Comparison of ENCODE assay signal across 12 cellular contexts in genomic region chr14:99571303-99571986, GRCh38. TPM values are rescaled to one million over a fixed set of nuclear protein-coding genes. Genes with fewer than 3 reads are reported as not detected.
DNase-seq lines count a peak whose midpoint lies in the region; ATAC-seq and TF ChIP-seq lines count a peak whose summit lies in the region.
"Had no signal": no experiment of that assay in that cellular context is flagged by ENCODE, and none has a peak within 500 bp of the region (broad histone marks: within the 10 kb centered on the region; RNA-seq: fewer than 3 reads in every experiment).

No MANE protein-coding gene starts in this region.

- TF ChIP-seq POLR2A in body of pancreas (IDR thresholded peaks at IDR 0.05) = no peak

- ATAC-seq in body of pancreas (no peak), HG02970 (IDR thresholded peaks at IDR 0.05; ENCODE audit: low FRiP score, unreplicated experiment) (no peak), HG02840 (IDR thresholded peaks at IDR 0.05; ENCODE audit: low FRiP score, unreplicated experiment) (no peak), T-cell (replicated peaks in 1 of 4) (no peak)

- H3K36me3 Mint-ChIP-seq in neural crest cell (ENCODE audit: low read depth) (no peaks in the 10 kb centered on the region), T-cell (no peaks in the 10 kb centered on the region)
- H3K36me3 Mint-ChIP-seq: CD4-positive, alpha-beta memory T cell had no signal

- POLR2A ChIA-PET in T-cell (lab: Charles Lee) = no interaction called here

- H3K4me3 Mint-ChIP-seq in neural crest cell (peak overlapping the region; percentile 38), T-cell (no peak overlapping the region)
- H3K4me3 Mint-ChIP-seq: activated T-cell treated with anti-CD3 and anti-CD28 coated beads, Interleukin-2, amount 50 U/mL, for 24 hours; CD4-positive, alpha-beta memory T cell had no signal

- TF ChIP-seq CTCF in body of pancreas (IDR thresholded peaks at IDR 0.05) = no peak
- TF ChIP-seq CTCF in neural crest cell (conservative IDR thresholded peaks at IDR 0.05) = no peak

- H3K4me1 ChIP-seq in body of pancreas = peaks cover 100% of the 10 kb centered on the region

- H3K9me3 Mint-ChIP-seq in neural crest cell = no peaks in the 10 kb centered on the region
- no peaks in the 10 kb centered on the region for H3K9me3 Mint-ChIP-seq in T-cell
- H3K9me3 Mint-ChIP-seq: activated T-cell treated with anti-CD3 and anti-CD28 coated beads, Interleukin-2, amount 50 U/mL, for 24 hours; CD4-positive, alpha-beta memory T cell had no signal

- H3K36me3 ChIP-seq in body of pancreas (replicated peaks in 1 of 2; ENCODE audit: insufficient read depth in 1 of 2, low read depth in 2 of 2) = no peaks in the 10 kb centered on the region

- peak overlapping the region; percentile 50 to 97 (median 84) for H3K27ac ChIP-seq in body of pancreas
- H3K27ac ChIP-seq: testis had no signal

- no peaks in the 10 kb centered on the region for H3K27me3 ChIP-seq in body of pancreas
- H3K27me3 ChIP-seq: testis had no signal

- DNase-seq in COR-L47 (lab: John Stamatoyannopoulos, UW) (peak; percentile 84), NCI-H1092 treated with DMSO at 0.1 percent for 48 hours (lab: John Stamatoyannopoulos, UW) (peak; percentile 86), body of pancreas (peak in 3 of 4 donors; percentile 48 to 61 (median 56)), neural crest cell (ENCODE audit: low read depth, low spot score) (no peak), T-cell (no peak), NCI-H1694 treated with DMSO at 0.1 percent for 48 hours (lab: John Stamatoyannopoulos, UW) (no peak)
- DNase-seq: activated T-cell treated with anti-CD3 and anti-CD28 coated beads, Interleukin-2, amount 50 U/mL, for 24 hours; CD4-positive, alpha-beta memory T cell; posterior cingulate gyrus; testis had no signal

- peaks cover 55% of the 10 kb centered on the region for H3K4me1 Mint-ChIP-seq in neural crest cell
- H3K4me1 Mint-ChIP-seq in T-cell = peaks cover 2 to 11% (median 10%) of the 10 kb centered on the region in 3 donors

- no peak overlapping the region for H3K4me3 ChIP-seq in body of pancreas
- H3K4me3 ChIP-seq: testis had no signal

- 41 to 44% methylated on average over 6 to 10 of the region's 10 CpGs for WGBS in body of pancreas, 2 donors

- intact Hi-C loops in body of pancreas (cut with DNase I) = no loop called here

- H3K27ac Mint-ChIP-seq in neural crest cell (ENCODE audit: unreplicated experiment) (no peak overlapping the region), T-cell (no peak overlapping the region)
- H3K27ac Mint-ChIP-seq: activated T-cell treated with anti-CD3 and anti-CD28 coated beads, Interleukin-2, amount 50 U/mL, for 24 hours had no signal

- H3K27me3 Mint-ChIP-seq in neural crest cell (ENCODE audit: low read depth) = peaks cover 14% of the 10 kb centered on the region
- H3K27me3 Mint-ChIP-seq in T-cell = no peaks in the 10 kb centered on the region
- H3K27me3 Mint-ChIP-seq: activated T-cell treated with anti-CD3 and anti-CD28 coated beads, Interleukin-2, amount 50 U/mL, for 24 hours; CD4-positive, alpha-beta memory T cell had no signal

- no peaks in the 10 kb centered on the region for H3K9me3 ChIP-seq in body of pancreas
- H3K9me3 ChIP-seq: testis had no signal

- CTCF ChIA-PET in T-cell (lab: Charles Lee) = interaction anchor here in 1 of 2 donors (0.6 kb wide), 1 partner anchor 16 kb away, joined by 5 read pairs; no protein-coding TSS in a partner anchor

RNA-seq across cellular contexts. Expression of gene CCDC85C, which starts 32.6 kb away (rescaled TPM):
- total RNA-seq in body of pancreas (10 to 100 TPM in 1 of 2 donors, 1 to 10 TPM in 1; 8.9 to 10.1 TPM), neural crest cell (31.4 and 32.3 TPM in 2 replicates), T-cell (10 to 100 TPM in 1 of 5 donors, 1 to 10 TPM in 4; 6.6 to 12.0 (median 9.1) TPM)

Comparison
In these comparisons a context has a peak if more than half of its experiments do, and no peak if none do; other contexts are left out.
1. DNase-seq: peak in COR-L47 (single experiment), NCI-H1092 treated with DMSO at 0.1 percent for 48 hours (single experiment) and body of pancreas (3 of 4); none in neural crest cell (single experiment), T-cell (0 of 34) and NCI-H1694 treated with DMSO at 0.1 percent for 48 hours (single experiment).